30 cellular contexts compared by ENCODE assay signal in the genomic region with DNA sequence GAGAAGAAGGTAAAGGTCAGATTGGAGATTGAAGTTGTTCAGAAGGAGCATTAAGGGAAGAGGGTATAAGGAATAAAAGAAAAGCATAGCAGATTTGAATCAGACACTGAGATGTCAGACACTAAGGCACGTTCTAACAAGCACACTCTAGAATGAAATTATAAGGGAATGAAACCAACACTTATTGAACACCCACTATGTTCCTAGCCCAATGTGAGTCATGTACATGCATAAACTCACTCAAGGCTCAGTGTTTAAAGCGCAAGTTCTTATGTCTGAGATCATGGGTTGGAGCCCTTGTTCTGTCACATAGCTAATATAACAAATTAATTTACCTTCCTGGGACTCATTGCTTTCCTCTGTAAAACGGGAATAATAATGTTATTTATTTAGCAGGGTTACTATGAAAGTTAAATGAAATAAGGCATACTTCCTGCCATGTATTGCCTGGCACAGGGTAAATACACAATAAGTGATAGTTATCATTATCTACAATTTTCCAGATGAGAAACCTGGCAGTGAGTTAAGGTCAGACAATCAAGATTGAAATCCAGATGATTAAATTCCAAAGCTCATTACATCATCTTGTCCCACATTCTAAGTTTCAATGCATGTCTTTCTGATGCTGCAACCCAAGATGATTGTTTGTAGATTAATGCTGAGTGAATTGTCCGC.
"Had no signal": no experiment of that assay in that cellular context is flagged by ENCODE, and none has a peak within 500 bp of the region (broad histone marks: within the 10 kb centered on the region; RNA-seq: fewer than 3 reads in every experiment).

No MANE protein-coding gene starts in this region.

- DNase-seq: activated CD4-positive, alpha-beta T cell treated with anti-CD3 and anti-CD28 coated beads for 48 hours; activated CD4-positive, alpha-beta T cell treated with anti-CD3 and anti-CD28 coated beads, Interleukin-2, amount 50 U/mL, for 48 hours; activated CD8-positive, alpha-beta memory T cell treated with anti-CD3 and anti-CD28 coated beads for 24 hours; activated effector memory CD4-positive, alpha-beta T cell treated with Interleukin-2 at 50 U/mL for 16 hours; activated naive CD4-positive, alpha-beta T cell treated with Interleukin-2 at 50 U/mL for 16 hours; adrenal gland; aorta; dermis blood vessel endothelial cell; effector CD4-positive, alpha-beta T cell; gastrocnemius medialis; glutamatergic neuron; islet precursor cell; left cardiac atrium; midbrain; natural killer cell; occipital lobe; psoas muscle; stimulated activated CD4-positive, alpha-beta T cell treated with anti-CD3 and anti-CD28 coated beads, Interleukin-15, amount 100 ng/mL, for 24 hours; stimulated activated CD4-positive, alpha-beta T cell treated with anti-CD3 and anti-CD28 coated beads, Interleukin-2, amount 100 ng/mL, for 24 hours; stimulated activated naive B cell treated with anti-CD40 and anti-IgM and Interleukin-4, amounts not matched to agents 10 μg/mL and 1 μg/mL and 100 μg/mL, for 72 hours; stomach; T-helper 1 cell; thyroid gland; upper lobe of right lung had no signal

- H3K27ac Mint-ChIP-seq: activated naive CD8-positive, alpha-beta T cell; natural killer cell; neural progenitor cell; stimulated activated naive B cell treated with anti-CD40 and anti-IgM and Interleukin-4, amounts not matched to agents 10 μg/mL and 1 μg/mL and 100 μg/mL, for 72 hours; T-helper 2 cell treated with Interferon-gamma antibody and Interleukin-4, amounts not matched to agents 5 μg/mL and 100 μg/mL, for 36 hours had no signal

- H3K27me3 ChIP-seq: adrenal gland, gastrocnemius medialis, neural progenitor cell, right atrium auricular region, stomach, thyroid gland, upper lobe of right lung had no signal

- H3K36me3 ChIP-seq: adrenal gland, gastrocnemius medialis, neural progenitor cell, right atrium auricular region, stomach, thyroid gland, upper lobe of right lung had no signal

- H3K4me3 ChIP-seq: adrenal gland, gastrocnemius medialis, neural progenitor cell, psoas muscle, right atrium auricular region, stomach, thyroid gland, upper lobe of right lung had no signal

- ATAC-seq: gastrocnemius medialis; left cardiac atrium; natural killer cell; psoas muscle; stimulated activated naive B cell treated with anti-CD40 and anti-IgM and Interleukin-4, amounts not matched to agents 10 μg/mL and 1 μg/mL and 100 μg/mL, for 72 hours; upper lobe of right lung had no signal

- H3K27ac ChIP-seq: adrenal gland, gastrocnemius medialis, neural progenitor cell, parathyroid adenoma, psoas muscle, right atrium auricular region, stomach, thyroid gland, upper lobe of right lung had no signal

- H3K4me3 Mint-ChIP-seq: activated naive CD8-positive, alpha-beta T cell; central memory CD8-positive, alpha-beta T cell; natural killer cell; neural progenitor cell; stimulated activated naive B cell treated with anti-CD40 and anti-IgM and Interleukin-4, amounts not matched to agents 10 μg/mL and 1 μg/mL and 100 μg/mL, for 72 hours; T-helper 2 cell treated with Interferon-gamma antibody and Interleukin-4, amounts not matched to agents 5 μg/mL and 100 μg/mL, for 36 hours had no signal

- H3K4me1 Mint-ChIP-seq: central memory CD8-positive, alpha-beta T cell; natural killer cell; neural progenitor cell; stimulated activated naive B cell treated with anti-CD40 and anti-IgM and Interleukin-4, amounts not matched to agents 10 μg/mL and 1 μg/mL and 100 μg/mL, for 72 hours had no signal

- H3K9me3 Mint-ChIP-seq: neural progenitor cell; T-helper 2 cell treated with Interferon-gamma antibody and Interleukin-4, amounts not matched to agents 5 μg/mL and 100 μg/mL, for 36 hours had no signal

- H3K9me3 ChIP-seq: adrenal gland, gastrocnemius medialis, psoas muscle, right atrium auricular region, stomach, thyroid gland, upper lobe of right lung had no signal

- H3K27me3 Mint-ChIP-seq: activated naive CD8-positive, alpha-beta T cell; central memory CD8-positive, alpha-beta T cell; stimulated activated naive B cell treated with anti-CD40 and anti-IgM and Interleukin-4, amounts not matched to agents 10 μg/mL and 1 μg/mL and 100 μg/mL, for 72 hours had no signal

- H3K4me1 ChIP-seq: adrenal gland, gastrocnemius medialis, neural progenitor cell, parathyroid adenoma, psoas muscle, right atrium auricular region, stomach, thyroid gland, upper lobe of right lung had no signal

- H3K36me3 Mint-ChIP-seq: activated naive CD8-positive, alpha-beta T cell; natural killer cell; neural progenitor cell; stimulated activated naive B cell treated with anti-CD40 and anti-IgM and Interleukin-4, amounts not matched to agents 10 μg/mL and 1 μg/mL and 100 μg/mL, for 72 hours had no signal
